27 cellular contexts compared by ENCODE assay signal in genomic region chr10:11003739-11004515, GRCh38. TPM values are rescaled to one million over a fixed set of nuclear protein-coding genes. Genes with fewer than 3 reads are reported as not detected.
A peak's percentile ranks its signal among the peaks of the same experiment; 100 is the strongest.
DNase-seq lines count a peak whose midpoint lies in the region; ATAC-seq and TF ChIP-seq lines count a peak whose summit lies in the region.
"Had no signal": no experiment of that assay in that cellular context is flagged by ENCODE, and none has a peak within 500 bp of the region (broad histone marks: within the 10 kb centered on the region; RNA-seq: fewer than 3 reads in every experiment).

No MANE protein-coding gene starts in this region.

- no peaks in the 10 kb centered on the region for H3K79me1 ChIP-seq in mesenchymal stem cell (replicated peaks; ENCODE audit: low read length, poor library complexity, severe bottlenecking)
- no peaks in the 10 kb centered on the region for H3K79me1 ChIP-seq in trophoblast cell (ENCODE audit: low read length)

- H2BK120ac ChIP-seq in mesenchymal stem cell (ENCODE audit: low read depth, low read length), result no peak overlapping the region
- no peak overlapping the region for H2BK120ac ChIP-seq in trophoblast cell (ENCODE audit: insufficient read depth, low read length, poor library complexity)

- H3K4me3 ChIP-seq in choroid plexus epithelial cell (ENCODE audit: low read depth, low read length) (no peak overlapping the region), mesenchymal stem cell (ENCODE audit: insufficient read depth in 1 of 2, low read depth in 1 of 2, low read length in 2 of 2) (no peak overlapping the region), right lobe of liver (no peak overlapping the region), trophoblast cell (ENCODE audit: low read depth, low read length) (no peak overlapping the region)
- H3K4me3 ChIP-seq: BLaER1 treated with 17β-estradiol and CSF1 and Interleukin-3, amounts not matched to agents 10 nM and 100 nM; cardiac muscle cell; sigmoid colon; stomach had no signal

- H3K36me3 ChIP-seq in mesenchymal stem cell (ENCODE audit: control insufficient read depth in 1 of 2, insufficient read depth in 2 of 2, low read depth in 1 of 2, low read length in 2 of 2), result no peaks in the 10 kb centered on the region
- no peaks in the 10 kb centered on the region for H3K36me3 ChIP-seq in right lobe of liver
- H3K36me3 ChIP-seq in trophoblast cell (ENCODE audit: control insufficient read depth in 1 of 2, insufficient read depth in 2 of 2, low read length in 2 of 2), result no peaks in the 10 kb centered on the region
- H3K36me3 ChIP-seq: BLaER1 treated with 17β-estradiol and CSF1 and Interleukin-3, amounts not matched to agents 10 nM and 100 nM; cardiac muscle cell; sigmoid colon; stomach had no signal

- intact Hi-C loops in right lobe of liver (cut with DNase I), result no loop called here

- no peak overlapping the region for H3K14ac ChIP-seq in mesenchymal stem cell (ENCODE audit: low read length in 2 of 2)
- no peak overlapping the region for H3K14ac ChIP-seq in trophoblast cell (ENCODE audit: low read length)

- H3K18ac ChIP-seq in mesenchymal stem cell (ENCODE audit: low read depth in 1 of 2, low read length in 2 of 2), result no peak overlapping the region
- H3K18ac ChIP-seq in trophoblast cell (ENCODE audit: low read length), result no peak overlapping the region

- H3K4ac ChIP-seq in mesenchymal stem cell (ENCODE audit: low read depth in 1 of 2, low read length in 2 of 2) (no peak overlapping the region), trophoblast cell (ENCODE audit: low read depth, low read length) (no peak overlapping the region)

- WGBS in mesenchymal stem cell, result 87% methylated on average over 7 of the region's 13 CpGs
- WGBS in right lobe of liver (ENCODE audit: insufficient coverage, low coverage, low lambda C conversion rate, missing lambda C conversion rate), result 67% methylated on average over 12 of the region's 13 CpGs
- WGBS in trophoblast cell (ENCODE audit: extremely low coverage, insufficient coverage, insufficient read length), result no CpG with 5 or more reads among the region's 13 CpGs

- H3K9ac ChIP-seq in mesenchymal stem cell (ENCODE audit: low read length), result peak overlapping the region; percentile 42
- H3K9ac ChIP-seq in trophoblast cell (ENCODE audit: low read length), result no peak overlapping the region
- H3K9ac ChIP-seq: BLaER1 treated with 17β-estradiol and CSF1 and Interleukin-3, amounts not matched to agents 10 nM and 100 nM; KMS-11 had no signal

- H3K4me2 ChIP-seq in mesenchymal stem cell (ENCODE audit: low read length, poor library complexity, severe bottlenecking), result no peak overlapping the region
- no peak overlapping the region for H3K4me2 ChIP-seq in trophoblast cell (ENCODE audit: low read length)
- H3K4me2 ChIP-seq: BLaER1 treated with 17β-estradiol and CSF1 and Interleukin-3, amounts not matched to agents 10 nM and 100 nM; KMS-11 had no signal

- H2BK5ac ChIP-seq in mesenchymal stem cell (ENCODE audit: low read depth, low read length, poor library complexity, severe bottlenecking) (no peak overlapping the region), trophoblast cell (ENCODE audit: low read depth, low read length, poor library complexity) (no peak overlapping the region)

- DNase-seq in GM03348 (ENCODE audit: low spot score) (peak; percentile 28), choroid plexus epithelial cell (ENCODE audit: low read depth) (peak; percentile 41), mesenchymal stem cell (no peak), stromal cell of bone marrow (ENCODE audit: low read depth) (peak; percentile 52), right lobe of liver (no peak), T1000 (lab: John Stamatoyannopoulos, UW) (no peak), trophoblast cell (no peak)
- DNase-seq in activated effector memory CD4-positive, alpha-beta T cell treated with anti-CD3 and anti-CD28 coated beads, Interleukin-2, amount 50 U/mL, for 16 hours, result no peak
- DNase-seq: activated CD4-positive, alpha-beta T cell treated with anti-CD3 and anti-CD28 coated beads for 36 hours; activated CD8-positive, alpha-beta memory T cell treated with anti-CD3 and anti-CD28 coated beads for 24 hours; activated T-cell treated with anti-CD3 and anti-CD28 coated beads, Interleukin-2, amount 50 U/mL, for 24 hours; Calu3; dermis blood vessel endothelial cell; DND-41; left ventricle myocardium superior; MV-4-11; NCI-H146; NK-92 treated with Interleukin-12 subunit alpha and Interleukin-12 subunit beta, amount 100 ng/mL, for 24 hours; sigmoid colon; stimulated activated CD8-positive, alpha-beta memory T cell treated with anti-CD3 and anti-CD28 coated beads, Interleukin-4, amount 100 ng/mL, for 48 hours; stomach; T-helper 17 cell had no signal

- H4K91ac ChIP-seq in mesenchymal stem cell (ENCODE audit: low read length) (no peak overlapping the region), trophoblast cell (ENCODE audit: low read depth, low read length) (no peak overlapping the region)

- H2BK15ac ChIP-seq in mesenchymal stem cell (ENCODE audit: low read depth, poor library complexity, severe bottlenecking), result no peak overlapping the region

- H4K8ac ChIP-seq in mesenchymal stem cell (ENCODE audit: low read length) (no peak overlapping the region), trophoblast cell (ENCODE audit: low read depth, low read length) (no peak overlapping the region)

- H3K27me3 ChIP-seq in mesenchymal stem cell (ENCODE audit: control insufficient read depth in 1 of 2, insufficient read depth in 1 of 2, low read length in 2 of 2), result no peaks in the 10 kb centered on the region
- H3K27me3 ChIP-seq in right lobe of liver, result no peaks in the 10 kb centered on the region
- H3K27me3 ChIP-seq in trophoblast cell (ENCODE audit: insufficient read depth, low read length), result no peaks in the 10 kb centered on the region
- H3K27me3 ChIP-seq: BLaER1 treated with 17β-estradiol and CSF1 and Interleukin-3, amounts not matched to agents 10 nM and 100 nM; cardiac muscle cell; sigmoid colon had no signal

- ATAC-seq in right lobe of liver, result no peak
- ATAC-seq: activated CD4-positive, alpha-beta T cell treated with anti-CD3 and anti-CD28 coated beads for 36 hours; left ventricle myocardium superior; natural killer cell treated with Interleukin-12 subunit alpha and Interleukin-12 subunit beta and Interleukin-15 and Interleukin-18, amount 100 ng/mL, for 72 hours; T-helper 17 cell had no signal

- H2AFZ ChIP-seq in mesenchymal stem cell (ENCODE audit: low read depth, low read length) (no peak overlapping the region), trophoblast cell (ENCODE audit: insufficient read depth, low read length, poor library complexity) (no peak overlapping the region)

- H3K4me1 ChIP-seq in mesenchymal stem cell (ENCODE audit: control insufficient read depth, insufficient read depth, low read depth, low read length) (no peaks in the 10 kb centered on the region), right lobe of liver (no peaks in the 10 kb centered on the region), trophoblast cell (ENCODE audit: control insufficient read depth in 1 of 2, insufficient read depth in 2 of 2, low read length in 2 of 2) (no peaks in the 10 kb centered on the region)
- H3K4me1 ChIP-seq: BLaER1 treated with 17β-estradiol and CSF1 and Interleukin-3, amounts not matched to agents 10 nM and 100 nM; stomach had no signal

- no peaks in the 10 kb centered on the region for H3K79me2 ChIP-seq in trophoblast cell (ENCODE audit: control insufficient read depth, insufficient read depth, low read length, poor library complexity)

- H3K9me3 ChIP-seq in mesenchymal stem cell (ENCODE audit: control insufficient read depth, low read length), result no peaks in the 10 kb centered on the region
- H3K9me3 ChIP-seq in right lobe of liver, result no peaks in the 10 kb centered on the region
- H3K9me3 ChIP-seq in trophoblast cell (ENCODE audit: insufficient read depth, low read depth, low read length), result no peaks in the 10 kb centered on the region
- H3K9me3 ChIP-seq: sigmoid colon, stomach had no signal

- no peak for TF ChIP-seq POLR2A in right lobe of liver (IDR thresholded peaks at IDR 0.05)

- no peak overlapping the region for H2BK12ac ChIP-seq in mesenchymal stem cell (ENCODE audit: low read length in 2 of 2)
- no peak overlapping the region for H2BK12ac ChIP-seq in trophoblast cell (ENCODE audit: low read length)

- H2AK5ac ChIP-seq in mesenchymal stem cell (ENCODE audit: low read length, severe bottlenecking), result no peak overlapping the region
- H2AK5ac ChIP-seq in trophoblast cell (ENCODE audit: low read length), result no peak overlapping the region

- no peak overlapping the region for H4K12ac ChIP-seq in trophoblast cell (ENCODE audit: low read depth, low read length)

- H3K27ac ChIP-seq in mesenchymal stem cell (ENCODE audit: low read length, poor library complexity, severe bottlenecking) (no peak overlapping the region), right lobe of liver (no peak overlapping the region), trophoblast cell (ENCODE audit: low read depth, low read length) (no peak overlapping the region)
- H3K27ac ChIP-seq: BLaER1 treated with 17β-estradiol and CSF1 and Interleukin-3, amounts not matched to agents 10 nM and 100 nM; cardiac muscle cell; KMS-11; sigmoid colon; stomach had no signal

- no peak overlapping the region for H3K23ac ChIP-seq in mesenchymal stem cell (ENCODE audit: low read length in 2 of 2)
- no peak overlapping the region for H3K23ac ChIP-seq in trophoblast cell (ENCODE audit: low read length)

- TF ChIP-seq CTCF in choroid plexus epithelial cell (conservative IDR thresholded peaks at IDR 0.05; ENCODE audit: low read depth, low read length) (no peak), right lobe of liver (IDR thresholded peaks at IDR 0.05) (no peak)

RNA-seq across cellular contexts. Expression of gene CELF2, which starts 13.7 kb away (rescaled TPM):
- 8.8 TPM for polyA plus RNA-seq in mesenchymal stem cell (2013, experiment 1 of 2)
- polyA plus RNA-seq in mesenchymal stem cell (2013, experiment 2 of 2), result 8.9 TPM
- total RNA-seq in right lobe of liver, result 1 to 10 TPM; 2.4 to 6.2 (median 3.7) TPM
- polyA plus RNA-seq in trophoblast cell (2013), result 5.9 and 6.0 TPM in 2 replicates
- total RNA-seq: A673, Calu3 had no signal

Comparison
In these comparisons a context has a peak if more than half of its experiments do, and no peak if none do; other contexts are left out.
1. DNase-seq: peak in GM03348 (single experiment), choroid plexus epithelial cell (single experiment) and stromal cell of bone marrow (single experiment); none in mesenchymal stem cell (single experiment), right lobe of liver (0 of 3), T1000 (single experiment), activated effector memory CD4-positive, alpha-beta T cell treated with anti-CD3 and anti-CD28 coated beads, Interleukin-2, amount 50 U/mL, for 16 hours (single experiment) and trophoblast cell (0 of 2).